ENCODE assay signal across 2 cellular contexts in genomic region chr17:1203967-1204291, GRCh38.
TF ChIP-seq lines count a peak whose summit lies in the region.

No MANE protein-coding gene starts in this region.

TF ChIP-seq in HEK293, 187 proteins besides CTCF, POLR2A, EP300 and RAD21 (continued from another document):
- TF ChIP-seq, protein P1, sequence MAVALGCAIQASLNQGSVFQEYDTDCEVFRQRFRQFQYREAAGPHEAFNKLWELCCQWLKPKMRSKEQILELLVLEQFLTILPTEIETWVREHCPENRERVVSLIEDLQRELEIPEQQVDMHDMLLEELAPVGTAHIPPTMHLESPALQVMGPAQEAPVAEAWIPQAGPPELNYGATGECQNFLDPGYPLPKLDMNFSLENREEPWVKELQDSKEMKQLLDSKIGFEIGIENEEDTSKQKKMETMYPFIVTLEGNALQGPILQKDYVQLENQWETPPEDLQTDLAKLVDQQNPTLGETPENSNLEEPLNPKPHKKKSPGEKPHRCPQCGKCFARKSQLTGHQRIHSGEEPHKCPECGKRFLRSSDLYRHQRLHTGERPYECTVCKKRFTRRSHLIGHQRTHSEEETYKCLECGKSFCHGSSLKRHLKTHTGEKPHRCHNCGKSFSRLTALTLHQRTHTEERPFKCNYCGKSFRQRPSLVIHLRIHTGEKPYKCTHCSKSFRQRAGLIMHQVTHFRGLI (tag by site-specific recombination; IDR thresholded peaks at IDR 0.05), result no peak
- TF ChIP-seq ZNF23 (tag by site-specific recombination; IDR thresholded peaks at IDR 0.05; ENCODE audit: borderline replicate concordance) (no peak), ZNF707 (tag by site-specific recombination; IDR thresholded peaks at IDR 0.05) (no peak)

TF ChIP-seq in GM12878, 131 proteins besides CTCF, POLR2A, EP300 and RAD21 (continued from another document):
- TF ChIP-seq, protein P2, sequence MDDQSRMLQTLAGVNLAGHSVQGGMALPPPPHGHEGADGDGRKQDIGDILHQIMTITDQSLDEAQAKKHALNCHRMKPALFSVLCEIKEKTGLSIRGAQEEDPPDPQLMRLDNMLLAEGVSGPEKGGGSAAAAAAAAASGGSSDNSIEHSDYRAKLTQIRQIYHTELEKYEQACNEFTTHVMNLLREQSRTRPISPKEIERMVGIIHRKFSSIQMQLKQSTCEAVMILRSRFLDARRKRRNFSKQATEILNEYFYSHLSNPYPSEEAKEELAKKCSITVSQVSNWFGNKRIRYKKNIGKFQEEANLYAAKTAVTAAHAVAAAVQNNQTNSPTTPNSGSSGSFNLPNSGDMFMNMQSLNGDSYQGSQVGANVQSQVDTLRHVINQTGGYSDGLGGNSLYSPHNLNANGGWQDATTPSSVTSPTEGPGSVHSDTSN (IDR thresholded peaks at IDR 0.05; ENCODE audit: insufficient replicate concordance, low read depth, low read length), result no peak
- TF ChIP-seq GABPA (IDR thresholded peaks at IDR 0.05; ENCODE audit: low read depth) (no peak), FOXK2 (IDR thresholded peaks at IDR 0.05) (no peak), KDM1A (IDR thresholded peaks at IDR 0.05; ENCODE audit: borderline replicate concordance) (no peak), STAT1 (conservative IDR thresholded peaks at IDR 0.05) (no peak), JUNB (IDR thresholded peaks at IDR 0.05) (no peak), SMC3 (IDR thresholded peaks at IDR 0.05; ENCODE audit: borderline replicate concordance, low read length) (no peak), MYC (IDR thresholded peaks at IDR 0.05; ENCODE audit: insufficient read depth, insufficient read length, insufficient replicate concordance, low read length, severe bottlenecking) (no peak), NR2C2 (IDR thresholded peaks at IDR 0.05; ENCODE audit: borderline replicate concordance, control insufficient read depth, insufficient read length, low read depth) (no peak), RBBP5 (conservative IDR thresholded peaks at IDR 0.05) (no peak), BCLAF1 (IDR thresholded peaks at IDR 0.05) (no peak), EZH2 (IDR thresholded peaks at IDR 0.05; ENCODE audit: borderline replicate concordance, control insufficient read depth, low read depth, low read length) (no peak)
- TF ChIP-seq, protein P3, sequence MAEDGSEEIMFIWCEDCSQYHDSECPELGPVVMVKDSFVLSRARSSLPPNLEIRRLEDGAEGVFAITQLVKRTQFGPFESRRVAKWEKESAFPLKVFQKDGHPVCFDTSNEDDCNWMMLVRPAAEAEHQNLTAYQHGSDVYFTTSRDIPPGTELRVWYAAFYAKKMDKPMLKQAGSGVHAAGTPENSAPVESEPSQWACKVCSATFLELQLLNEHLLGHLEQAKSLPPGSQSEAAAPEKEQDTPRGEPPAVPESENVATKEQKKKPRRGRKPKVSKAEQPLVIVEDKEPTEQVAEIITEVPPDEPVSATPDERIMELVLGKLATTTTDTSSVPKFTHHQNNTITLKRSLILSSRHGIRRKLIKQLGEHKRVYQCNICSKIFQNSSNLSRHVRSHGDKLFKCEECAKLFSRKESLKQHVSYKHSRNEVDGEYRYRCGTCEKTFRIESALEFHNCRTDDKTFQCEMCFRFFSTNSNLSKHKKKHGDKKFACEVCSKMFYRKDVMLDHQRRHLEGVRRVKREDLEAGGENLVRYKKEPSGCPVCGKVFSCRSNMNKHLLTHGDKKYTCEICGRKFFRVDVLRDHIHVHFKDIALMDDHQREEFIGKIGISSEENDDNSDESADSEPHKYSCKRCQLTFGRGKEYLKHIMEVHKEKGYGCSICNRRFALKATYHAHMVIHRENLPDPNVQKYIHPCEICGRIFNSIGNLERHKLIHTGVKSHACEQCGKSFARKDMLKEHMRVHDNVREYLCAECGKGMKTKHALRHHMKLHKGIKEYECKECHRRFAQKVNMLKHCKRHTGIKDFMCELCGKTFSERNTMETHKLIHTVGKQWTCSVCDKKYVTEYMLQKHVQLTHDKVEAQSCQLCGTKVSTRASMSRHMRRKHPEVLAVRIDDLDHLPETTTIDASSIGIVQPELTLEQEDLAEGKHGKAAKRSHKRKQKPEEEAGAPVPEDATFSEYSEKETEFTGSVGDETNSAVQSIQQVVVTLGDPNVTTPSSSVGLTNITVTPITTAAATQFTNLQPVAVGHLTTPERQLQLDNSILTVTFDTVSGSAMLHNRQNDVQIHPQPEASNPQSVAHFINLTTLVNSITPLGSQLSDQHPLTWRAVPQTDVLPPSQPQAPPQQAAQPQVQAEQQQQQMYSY (CRISPR knock-in tag; IDR thresholded peaks at IDR 0.05), result no peak
